In genomic region chr2:286774-287392, GRCh38 we compare ENCODE assay signal across 10 cellular contexts. TPM values are rescaled to one million over a fixed set of nuclear protein-coding genes. Genes with fewer than 3 reads are reported as not detected.
DNase-seq lines count a peak whose midpoint lies in the region; ATAC-seq and TF ChIP-seq lines count a peak whose summit lies in the region.
"Had no signal": no experiment of that assay in that cellular context is flagged by ENCODE, and none has a peak within 500 bp of the region (broad histone marks: within the 10 kb centered on the region; RNA-seq: fewer than 3 reads in every experiment).

No MANE protein-coding gene starts in this region.

- no peaks in the 10 kb centered on the region for H3K9me3 ChIP-seq in iPS-18c (ENCODE audit: control insufficient read depth, insufficient read depth, low read length)
- peaks cover 2% of the 10 kb centered on the region for H3K9me3 ChIP-seq in trophoblast cell (ENCODE audit: insufficient read depth, low read depth, low read length)

- no peak overlapping the region for H2BK12ac ChIP-seq in trophoblast cell (ENCODE audit: low read length)

- intact Hi-C loops in activated B cell treated with CpG ODN at 0.5 μM for 24 hours (cut with micrococcal nuclease), result no loop called here

- H2BK120ac ChIP-seq in trophoblast cell (ENCODE audit: insufficient read depth, low read length, poor library complexity), result no peak overlapping the region

- no peak overlapping the region for H4K91ac ChIP-seq in trophoblast cell (ENCODE audit: low read depth, low read length)

- H3K9ac ChIP-seq in trophoblast cell (ENCODE audit: low read length), result peak overlapping the region; percentile 33

- TF ChIP-seq CTCF in GM23338 (conservative IDR thresholded peaks at IDR 0.05; ENCODE audit: low read depth in 2 of 2) (no peak), activated B cell treated with CpG ODN at 0.5 μM for 24 hours (IDR thresholded peaks at IDR 0.05) (no peak)

- H3K27ac ChIP-seq in GM23338 (ENCODE audit: low read depth) (no peak overlapping the region), trophoblast cell (ENCODE audit: low read depth, low read length) (no peak overlapping the region)

- no peak overlapping the region for H3K27ac Mint-ChIP-seq in GM23338
- H3K27ac Mint-ChIP-seq in activated B cell treated with CpG ODN at 0.5 μM for 24 hours, result no peak overlapping the region
- H3K27ac Mint-ChIP-seq: dendritic cell treated with granulocyte-macrophage colony-stimulating factor and Interleukin-4, amounts not matched to agents 40 ng/mL and 50 ng/mL, for 4 days had no signal

- H3K36me3 ChIP-seq in GM23338 (ENCODE audit: insufficient read depth) (0 out of 2 replicates have a peak, but pooled peaks cover under 1% of the 10 kb centered on the region), trophoblast cell (ENCODE audit: control insufficient read depth in 1 of 2, insufficient read depth in 2 of 2, low read length in 2 of 2) (peaks cover 6 to 8% of the 10 kb centered on the region in 2 experiments)

- no CpG with 5 or more reads among the region's 20 CpGs for WGBS in trophoblast cell (ENCODE audit: extremely low coverage, insufficient coverage, insufficient read length)

- no peak overlapping the region for H3K4ac ChIP-seq in trophoblast cell (ENCODE audit: low read depth, low read length)

- no peak overlapping the region for H2AK5ac ChIP-seq in trophoblast cell (ENCODE audit: low read length)

- peaks cover 15% of the 10 kb centered on the region for H3F3A ChIP-seq in GM23338 (replicated peaks; ENCODE audit: low read depth)

- H3K4me3 Mint-ChIP-seq in GM23338 (peak overlapping the region; percentile 72), activated B cell treated with CpG ODN at 0.5 μM for 24 hours (peak overlapping the region; percentile 55)
- H3K4me3 Mint-ChIP-seq: dendritic cell treated with granulocyte-macrophage colony-stimulating factor and Interleukin-4, amounts not matched to agents 40 ng/mL and 50 ng/mL, for 4 days had no signal

- no peaks in the 10 kb centered on the region; the same call in 1 of the 2 replicates for H4K20me1 ChIP-seq in GM23338 (replicated peaks; ENCODE audit: insufficient read depth)

- POLR2A ChIA-PET in activated B cell treated with CpG ODN at 0.5 μM for 24 hours (lab: Charles Lee), result interaction anchor here (0.7 kb wide), 1 partner anchor 40 kb away, joined by 9 read pairs; no protein-coding TSS in a partner anchor

- H3K4me3 ChIP-seq in GM23338 (peak overlapping the region; percentile 65), iPS-18c (ENCODE audit: insufficient read depth, low read depth, low read length) (peak overlapping the region; percentile 34), trophoblast cell (ENCODE audit: low read depth, low read length) (peak overlapping the region; percentile 18)

- H2BK5ac ChIP-seq in trophoblast cell (ENCODE audit: low read depth, low read length, poor library complexity), result no peak overlapping the region

- H2AFZ ChIP-seq in GM23338 (no peak overlapping the region), trophoblast cell (ENCODE audit: insufficient read depth, low read length, poor library complexity) (no peak overlapping the region)

- H3K4me2 ChIP-seq in GM23338 (peak overlapping the region; percentile 84), trophoblast cell (ENCODE audit: low read length) (peak overlapping the region; percentile 70)

- H4K8ac ChIP-seq in trophoblast cell (ENCODE audit: low read depth, low read length), result no peak overlapping the region

- peak; percentile 24 for ATAC-seq in GM23338
- no peak for ATAC-seq in activated B cell treated with CpG ODN at 0.5 μM for 24 hours (ENCODE audit: low read depth)
- ATAC-seq in GM19035 (IDR thresholded peaks at IDR 0.05; ENCODE audit: unreplicated experiment), result no peak

- H3K4me1 ChIP-seq in GM23338 (ENCODE audit: insufficient read depth) (peaks cover 43% of the 10 kb centered on the region), trophoblast cell (ENCODE audit: control insufficient read depth in 1 of 2, insufficient read depth in 2 of 2, low read length in 2 of 2) (peaks cover 10 to 11% of the 10 kb centered on the region in 2 experiments)

- H3K36me3 Mint-ChIP-seq in GM23338 (ENCODE audit: low read depth), result peaks cover 5% of the 10 kb centered on the region; the same call in 2 of the 3 replicates
- H3K36me3 Mint-ChIP-seq in activated B cell treated with CpG ODN at 0.5 μM for 24 hours (ENCODE audit: low read depth), result peaks cover 16% of the 10 kb centered on the region

- DNase-seq in GM23338 (ENCODE audit: low spot score) (peak; percentile 65), activated B cell treated with CpG ODN at 0.5 μM for 24 hours (no peak), trophoblast cell (no peak), 8988T (no peak), NCI-H2171 treated with DMSO at 0.1 percent for 48 hours (lab: John Stamatoyannopoulos, UW) (no peak), cerebellum (ENCODE audit: low spot score) (no peak)
- DNase-seq: NCI-H1092 treated with DMSO at 0.1 percent for 48 hours had no signal

- H3K27me3 ChIP-seq in GM23338 (ENCODE audit: insufficient read depth) (peaks cover 50% of the 10 kb centered on the region), trophoblast cell (ENCODE audit: insufficient read depth, low read length) (peaks cover 28% of the 10 kb centered on the region)

- H3K27me3 Mint-ChIP-seq in GM23338 (ENCODE audit: insufficient read depth, low read depth, poor library complexity) (peaks cover 35% of the 10 kb centered on the region), activated B cell treated with CpG ODN at 0.5 μM for 24 hours (peaks cover 20% of the 10 kb centered on the region)

- H3K4me1 Mint-ChIP-seq in GM23338, result peaks cover 42% of the 10 kb centered on the region
- peaks cover 17% of the 10 kb centered on the region for H3K4me1 Mint-ChIP-seq in activated B cell treated with CpG ODN at 0.5 μM for 24 hours

- no peaks in the 10 kb centered on the region for H3K9me2 ChIP-seq in GM23338 (ENCODE audit: insufficient read depth)

- no peak overlapping the region for H3K23ac ChIP-seq in trophoblast cell (ENCODE audit: low read length)

- H3K79me2 ChIP-seq in GM23338 (replicated peaks; ENCODE audit: insufficient read depth) (no peaks in the 10 kb centered on the region), trophoblast cell (ENCODE audit: control insufficient read depth, insufficient read depth, low read length, poor library complexity) (no peaks in the 10 kb centered on the region)

- no peak overlapping the region for H3K18ac ChIP-seq in trophoblast cell (ENCODE audit: low read length)

- no peak overlapping the region for H3K14ac ChIP-seq in trophoblast cell (ENCODE audit: low read length)

- CTCF ChIA-PET in activated B cell treated with CpG ODN at 0.5 μM for 24 hours (lab: Charles Lee), result no interaction called here

- H3K79me1 ChIP-seq in trophoblast cell (ENCODE audit: low read length), result no peaks in the 10 kb centered on the region

- H3K9me3 Mint-ChIP-seq in GM23338 (no peaks in the 10 kb centered on the region; the same call in 2 of the 3 replicates), activated B cell treated with CpG ODN at 0.5 μM for 24 hours (no peaks in the 10 kb centered on the region)
- H3K9me3 Mint-ChIP-seq: dendritic cell treated with granulocyte-macrophage colony-stimulating factor and Interleukin-4, amounts not matched to agents 40 ng/mL and 50 ng/mL, for 4 days had no signal

- no peak overlapping the region for H4K12ac ChIP-seq in trophoblast cell (ENCODE audit: low read depth, low read length)

TF ChIP-seq in GM23338, 12 proteins besides CTCF, POLR2A, EP300 and RAD21 (continues in another document):
- TF ChIP-seq ZNF331 (CRISPR knock-in tag; IDR thresholded peaks at IDR 0.05; ENCODE audit: low read depth) (no peak), JUNB (IDR thresholded peaks at IDR 0.05; ENCODE audit: unreplicated experiment) (no peak), CREB1 (CRISPR knock-in tag; IDR thresholded peaks at IDR 0.05; ENCODE audit: low read depth) (no peak), EZH2phosphoT487 (IDR thresholded peaks at IDR 0.05; ENCODE audit: unreplicated experiment) (no peak), ZNF114 (CRISPR knock-in tag; IDR thresholded peaks at IDR 0.05) (no peak), EZH2 (IDR thresholded peaks at IDR 0.05; ENCODE audit: low read depth, unreplicated experiment) (no peak), NANOG (IDR thresholded peaks at IDR 0.05; ENCODE audit: borderline replicate concordance) (no peak)
- TF ChIP-seq, protein P1, sequence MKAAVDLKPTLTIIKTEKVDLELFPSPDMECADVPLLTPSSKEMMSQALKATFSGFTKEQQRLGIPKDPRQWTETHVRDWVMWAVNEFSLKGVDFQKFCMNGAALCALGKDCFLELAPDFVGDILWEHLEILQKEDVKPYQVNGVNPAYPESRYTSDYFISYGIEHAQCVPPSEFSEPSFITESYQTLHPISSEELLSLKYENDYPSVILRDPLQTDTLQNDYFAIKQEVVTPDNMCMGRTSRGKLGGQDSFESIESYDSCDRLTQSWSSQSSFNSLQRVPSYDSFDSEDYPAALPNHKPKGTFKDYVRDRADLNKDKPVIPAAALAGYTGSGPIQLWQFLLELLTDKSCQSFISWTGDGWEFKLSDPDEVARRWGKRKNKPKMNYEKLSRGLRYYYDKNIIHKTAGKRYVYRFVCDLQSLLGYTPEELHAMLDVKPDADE (IDR thresholded peaks at IDR 0.05), result no peak

RNA-seq across cellular contexts. Expression of gene ALKAL2, which starts 1.0 kb away (rescaled TPM):
- total RNA-seq in GM23338 (2014; rRNA removed; shearing (Covaris generic)), result 4.5 and 6.4 TPM in 2 replicates
- 11.3 and 12.1 TPM in 2 replicates for polyA plus RNA-seq in GM23338 (2016; fragmentation: Nextera tagmentation; extraction: Ambion mirVana)
- total RNA-seq in activated B cell treated with CpG ODN at 0.5 μM for 24 hours, result not detected in 2 replicates
- 0.74 and 0.75 TPM in 2 replicates for polyA plus RNA-seq in trophoblast cell (2013)
- total RNA-seq in cerebellum, result 2.4 TPM

RNA-seq across cellular contexts. Expression of gene ACP1, which starts 22.1 kb away (rescaled TPM):
- 189 and 213 TPM in 2 replicates for total RNA-seq in GM23338 (2014; rRNA removed; shearing (Covaris generic))
- 263 and 281 TPM in 2 replicates for polyA plus RNA-seq in GM23338 (2016; fragmentation: Nextera tagmentation; extraction: Ambion mirVana)
- total RNA-seq in activated B cell treated with CpG ODN at 0.5 μM for 24 hours (80.1 and 81.8 TPM in 2 replicates), cerebellum (109 TPM)
- 126 TPM in 2 replicates for polyA plus RNA-seq in trophoblast cell (2013)

RNA-seq across cellular contexts. Expression of gene SH3YL1, which starts 23.1 kb away (rescaled TPM):
- 42.1 and 45.8 TPM in 2 replicates for total RNA-seq in GM23338 (2014; rRNA removed; shearing (Covaris generic))
- polyA plus RNA-seq in GM23338 (2016; fragmentation: Nextera tagmentation; extraction: Ambion mirVana), result 31.5 and 35.6 TPM in 2 replicates
- 24.4 and 33.3 TPM in 2 replicates for total RNA-seq in activated B cell treated with CpG ODN at 0.5 μM for 24 hours
- polyA plus RNA-seq in trophoblast cell (2013), result 43.4 and 44.4 TPM in 2 replicates
- total RNA-seq in cerebellum, result 104 TPM
